Comparison of ENCODE assay signal across 29 cellular contexts in genomic region chr15:27449940-27450339, GRCh38.
DNase-seq lines count a peak whose midpoint lies in the region; ATAC-seq and TF ChIP-seq lines count a peak whose summit lies in the region.
"Had no signal": no experiment of that assay in that cellular context is flagged by ENCODE, and none has a peak within 500 bp of the region (broad histone marks: within the 10 kb centered on the region; RNA-seq: fewer than 3 reads in every experiment).

No MANE protein-coding gene starts in this region.

- DNase-seq in GM23248 (peak; percentile 43), epithelial cell of esophagus (ENCODE audit: low read depth) (peak; percentile 79), foreskin keratinocyte (peak in 1 of 2 donors; percentile 18), neural progenitor cell (ENCODE audit: low spot score) (no peak), GF-D8 (lab: John Stamatoyannopoulos, UW) (no peak), SK-N-SH (no peak)
- DNase-seq in stimulated activated CD8-positive, alpha-beta memory T cell treated with anti-CD3 and anti-CD28 coated beads, Interleukin-4, amount 100 ng/mL, for 48 hours = no peak
- DNase-seq: 8988T; ACHN; BE2C; CD8-positive, alpha-beta memory T cell; DMS 273 treated with DMSO at 0.1 percent for 48 hours; DND-41; H9; NCI-H1092 treated with DMSO at 0.1 percent for 48 hours; NCI-H1436; NCI-H187; NCI-H2081 treated with DMSO at 0.1 percent for 48 hours; NCI-H2171; NCI-H226; NCI-H510A; NCI-H69; Right ventricle myocardium superior; RPMI8226 had no signal

- H3F3A ChIP-seq in GM23248 (ENCODE audit: insufficient read depth) (peaks cover 26% of the 10 kb centered on the region), neural progenitor cell (ENCODE audit: low read depth) (no peaks in the 10 kb centered on the region), SK-N-SH (replicated peaks; ENCODE audit: insufficient read depth) (no peaks in the 10 kb centered on the region)

- POLR2A ChIA-PET in SK-N-SH (lab: Yijun Ruan, JAX) = no interaction called here

- H3K9me2 ChIP-seq in GM23248 (ENCODE audit: insufficient read depth) (no peaks in the 10 kb centered on the region), SK-N-SH (no peaks in the 10 kb centered on the region)

- H4K20me1 ChIP-seq in GM23248 (ENCODE audit: insufficient read depth) = no peaks in the 10 kb centered on the region
- H4K20me1 ChIP-seq in neural progenitor cell (ENCODE audit: low read depth) = no peaks in the 10 kb centered on the region
- no peaks in the 10 kb centered on the region for H4K20me1 ChIP-seq in SK-N-SH (ENCODE audit: insufficient read depth)

- no peak for TF ChIP-seq RAD21 in SK-N-SH (IDR thresholded peaks at IDR 0.05; ENCODE audit: low read length)

- 8 to 16% methylated on average over 5 of the region's 5 CpGs for WGBS in GM23248 (ENCODE audit: low coverage in 1 of 2, low lambda C conversion rate in 2 of 2, missing lambda C conversion rate in 2 of 2), 2 experiments
- WGBS in SK-N-SH (ENCODE audit: low lambda C conversion rate) = 49% methylated on average over 5 of the region's 5 CpGs

- no peak overlapping the region; the same call in 1 of the 2 replicates for H3K4me3 ChIP-seq in GM23248
- H3K4me3 ChIP-seq in epithelial cell of esophagus (ENCODE audit: low read length) = peak overlapping the region; percentile 23
- no peak overlapping the region for H3K4me3 ChIP-seq in neural progenitor cell
- no peak overlapping the region for H3K4me3 ChIP-seq in SK-N-SH (ENCODE audit: low read depth in 2 of 2, low read length in 1 of 2)

- H3K9ac ChIP-seq in GM23248 (no peak overlapping the region), neural progenitor cell (no peak overlapping the region), SK-N-SH (no peak overlapping the region)
- H3K9ac ChIP-seq: KMS-11 had no signal

- H3K27me3 Mint-ChIP-seq in neural progenitor cell (ENCODE audit: insufficient read depth, low read depth) = no peaks in the 10 kb centered on the region
- H3K27me3 Mint-ChIP-seq: CD8-positive, alpha-beta memory T cell; IgD-negative memory B cell had no signal

- CTCF ChIA-PET in SK-N-SH (lab: Yijun Ruan, JAX) = no interaction called here

- H3K27ac ChIP-seq in GM23248 = peak overlapping the region; percentile 67
- peak overlapping the region; percentile 51 for H3K27ac ChIP-seq in foreskin keratinocyte
- H3K27ac ChIP-seq in neural progenitor cell = no peak overlapping the region
- no peak overlapping the region for H3K27ac ChIP-seq in SK-N-SH (ENCODE audit: low read depth in 2 of 2, low read length in 1 of 2)
- H3K27ac ChIP-seq: HL-60, KMS-11 had no signal

- H3K4me1 ChIP-seq in GM23248 (ENCODE audit: insufficient read depth) (peaks cover 28% of the 10 kb centered on the region), foreskin keratinocyte (peaks cover 11% of the 10 kb centered on the region), neural progenitor cell (no peaks in the 10 kb centered on the region), SK-N-SH (ENCODE audit: control insufficient read depth in 1 of 2, insufficient read depth in 2 of 2, low read depth in 1 of 2, low read length in 1 of 2) (no peaks in the 10 kb centered on the region)
- H3K4me1 ChIP-seq: BE2C had no signal

- no peak overlapping the region for H3K4me3 Mint-ChIP-seq in neural progenitor cell
- H3K4me3 Mint-ChIP-seq: CD14-positive monocyte; CD8-positive, alpha-beta memory T cell; H9; IgD-negative memory B cell had no signal

- no peaks in the 10 kb centered on the region for H3K27me3 ChIP-seq in GM23248 (replicated peaks; ENCODE audit: insufficient read depth)
- H3K27me3 ChIP-seq in foreskin keratinocyte = no peaks in the 10 kb centered on the region
- no peaks in the 10 kb centered on the region for H3K27me3 ChIP-seq in neural progenitor cell
- no peaks in the 10 kb centered on the region for H3K27me3 ChIP-seq in SK-N-SH (ENCODE audit: insufficient read depth)
- H3K27me3 ChIP-seq: BE2C had no signal

- in situ Hi-C loops in GM23248 (cut with MboI) = no loop called here

- H3K4me1 Mint-ChIP-seq in neural progenitor cell = no peaks in the 10 kb centered on the region
- H3K4me1 Mint-ChIP-seq: CD14-positive monocyte; CD8-positive, alpha-beta memory T cell; IgD-negative memory B cell had no signal

- peaks cover 12% of the 10 kb centered on the region for H3K9me3 Mint-ChIP-seq in neural progenitor cell

- ATAC-seq in foreskin keratinocyte = no peak
- no peak for ATAC-seq in HG02623 (IDR thresholded peaks at IDR 0.05; ENCODE audit: unreplicated experiment)

- TF ChIP-seq EP300 in SK-N-SH (IDR thresholded peaks at IDR 0.05; ENCODE audit: borderline replicate concordance in 1 of 2, low read depth in 1 of 2, low read length in 1 of 2) = no peak

- no peaks in the 10 kb centered on the region for H3K9me3 ChIP-seq in GM23248 (ENCODE audit: low read depth)
- H3K9me3 ChIP-seq in neural progenitor cell (ENCODE audit: low read depth) = no peaks in the 10 kb centered on the region
- H3K9me3 ChIP-seq in SK-N-SH = 0 out of 2 replicates have a peak, but pooled peaks cover 4% of the 10 kb centered on the region

- no peaks in the 10 kb centered on the region for H3K79me2 ChIP-seq in GM23248 (ENCODE audit: insufficient read depth)
- no peaks in the 10 kb centered on the region for H3K79me2 ChIP-seq in neural progenitor cell (ENCODE audit: low read depth)
- H3K79me2 ChIP-seq in SK-N-SH (ENCODE audit: insufficient read depth) = no peaks in the 10 kb centered on the region

- no peaks in the 10 kb centered on the region for H3K36me3 Mint-ChIP-seq in neural progenitor cell
- H3K36me3 Mint-ChIP-seq: CD14-positive monocyte; CD8-positive, alpha-beta memory T cell; IgD-negative memory B cell had no signal

- H2AFZ ChIP-seq in GM23248 (peak overlapping the region; percentile 43; the same call in 1 of the 2 replicates), neural progenitor cell (replicated peaks) (no peak overlapping the region), SK-N-SH (ENCODE audit: low read depth) (no peak overlapping the region)

- peak overlapping the region; percentile 30 for H3K27ac Mint-ChIP-seq in neural progenitor cell
- H3K27ac Mint-ChIP-seq: CD14-positive monocyte; CD8-positive, alpha-beta memory T cell; H9; IgD-negative memory B cell had no signal

- H3K4me2 ChIP-seq in GM23248 (ENCODE audit: unreplicated experiment) (peak overlapping the region; percentile 30), neural progenitor cell (no peak overlapping the region), SK-N-SH (no peak overlapping the region)
- H3K4me2 ChIP-seq: KMS-11 had no signal

- TF ChIP-seq CTCF in epithelial cell of esophagus (IDR thresholded peaks at IDR 0.05; ENCODE audit: insufficient read depth, low read depth, low read length, missing control alignments) = no peak
- no peak for TF ChIP-seq CTCF in foreskin keratinocyte (conservative IDR thresholded peaks at IDR 0.05)
- no peak for TF ChIP-seq CTCF in neural progenitor cell (IDR thresholded peaks at IDR 0.05)
- no peak for TF ChIP-seq CTCF in SK-N-SH (IDR thresholded peaks at IDR 0.05)

- no peaks in the 10 kb centered on the region for H3K36me3 ChIP-seq in GM23248 (ENCODE audit: low read depth)
- no peaks in the 10 kb centered on the region for H3K36me3 ChIP-seq in neural progenitor cell
- H3K36me3 ChIP-seq in SK-N-SH (replicated peaks in 1 of 2; ENCODE audit: control insufficient read depth in 1 of 2, insufficient read depth in 2 of 2, low read length in 1 of 2) = no peaks in the 10 kb centered on the region
- H3K36me3 ChIP-seq: BE2C had no signal

TF ChIP-seq in SK-N-SH, 30 proteins besides CTCF, POLR2A, EP300 and RAD21 (continues in another document):
- TF ChIP-seq JUND (IDR thresholded peaks at IDR 0.05) = no peak
- no peak for TF ChIP-seq USF1 (IDR thresholded peaks at IDR 0.05; ENCODE audit: borderline replicate concordance, low read depth)
- TF ChIP-seq USF2 (IDR thresholded peaks at IDR 0.05; ENCODE audit: borderline replicate concordance, low read depth, low read length) = no peak
- no peak for TF ChIP-seq MEF2A (IDR thresholded peaks at IDR 0.05; ENCODE audit: borderline replicate concordance, low read depth)
- no peak for TF ChIP-seq REST (IDR thresholded peaks at IDR 0.05; ENCODE audit: low read depth, low read length)
- no peak for TF ChIP-seq GABPA (IDR thresholded peaks at IDR 0.05; ENCODE audit: low read depth)
- no peak for TF ChIP-seq FOXM1 (IDR thresholded peaks at IDR 0.05; ENCODE audit: low read depth)

Comparison
In these comparisons a context has a peak if more than half of its experiments do, and no peak if none do; other contexts are left out.
1. DNase-seq: peak in GM23248 (single experiment) and epithelial cell of esophagus (single experiment); none in neural progenitor cell (single experiment), stimulated activated CD8-positive, alpha-beta memory T cell treated with anti-CD3 and anti-CD28 coated beads, Interleukin-4, amount 100 ng/mL, for 48 hours (single experiment), GF-D8 (single experiment) and SK-N-SH (single experiment).
2. H3K27ac ChIP-seq: peak in GM23248 (single experiment) and foreskin keratinocyte (single experiment); none in neural progenitor cell (single experiment) and SK-N-SH (0 of 2).